In the genomic region with DNA sequence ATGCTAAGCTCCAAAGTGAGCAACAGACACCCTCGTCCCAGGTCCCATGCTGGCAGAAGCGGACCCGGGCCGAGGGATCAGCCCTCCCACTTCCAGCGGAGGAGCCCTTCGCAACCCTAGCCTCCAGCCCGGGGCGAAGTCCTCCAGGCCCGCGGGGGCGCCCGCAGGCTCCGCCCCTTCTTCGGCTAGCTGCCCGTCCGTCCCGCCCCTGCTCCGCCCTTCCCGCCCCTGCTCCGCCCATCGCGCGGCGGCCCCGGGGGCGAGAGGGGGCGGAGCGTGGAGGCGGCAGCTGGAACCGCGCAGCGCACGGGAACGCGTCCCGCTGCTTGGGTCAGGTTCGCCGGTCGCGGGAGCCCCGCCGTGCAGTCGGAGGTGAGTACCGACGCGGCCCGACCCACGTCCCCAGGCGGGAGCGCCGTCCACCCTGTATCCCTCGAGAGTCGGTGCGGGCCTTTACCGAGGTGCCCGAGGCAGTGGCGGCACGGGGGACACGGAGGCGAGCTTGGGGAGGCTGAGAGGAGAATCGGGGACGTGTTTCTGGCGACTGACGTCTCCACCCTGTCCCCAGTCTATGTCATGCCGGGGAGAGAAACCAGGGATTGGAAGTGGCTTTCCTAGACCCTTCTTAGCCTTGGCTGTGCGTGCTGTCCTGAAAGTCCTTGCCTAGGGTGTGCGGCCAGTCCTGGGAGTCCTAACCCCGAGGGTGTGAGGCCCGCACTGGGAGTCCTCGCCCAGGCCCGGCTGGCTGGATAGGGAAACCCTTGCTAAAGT, we compare ENCODE assay signal across 1 cellular context.
TF ChIP-seq lines count a peak whose summit lies in the region.

A gene (plus strand): TSS at position 280 of the 771 bp plus-strand sequence. CDS start 20,864 bp downstream, outside the sequence.

TF ChIP-seq in K562, 482 proteins besides CTCF, POLR2A, EP300 and RAD21 (continued from another document and continues in another):
- TF ChIP-seq, protein P1, sequence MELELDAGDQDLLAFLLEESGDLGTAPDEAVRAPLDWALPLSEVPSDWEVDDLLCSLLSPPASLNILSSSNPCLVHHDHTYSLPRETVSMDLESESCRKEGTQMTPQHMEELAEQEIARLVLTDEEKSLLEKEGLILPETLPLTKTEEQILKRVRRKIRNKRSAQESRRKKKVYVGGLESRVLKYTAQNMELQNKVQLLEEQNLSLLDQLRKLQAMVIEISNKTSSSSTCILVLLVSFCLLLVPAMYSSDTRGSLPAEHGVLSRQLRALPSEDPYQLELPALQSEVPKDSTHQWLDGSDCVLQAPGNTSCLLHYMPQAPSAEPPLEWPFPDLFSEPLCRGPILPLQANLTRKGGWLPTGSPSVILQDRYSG (tag; conservative IDR thresholded peaks at IDR 0.05; ENCODE audit: low read depth): no peak
- TF ChIP-seq ZFP1 (CRISPR knock-in tag; IDR thresholded peaks at IDR 0.05): no peak
- TF ChIP-seq CREM (IDR thresholded peaks at IDR 0.05; ENCODE audit: low read depth): no peak
- TF ChIP-seq RBM25 (IDR thresholded peaks at IDR 0.05; ENCODE audit: low read depth, low read length, severe bottlenecking): no peak
- TF ChIP-seq ZNF124 (CRISPR knock-in tag; IDR thresholded peaks at IDR 0.05): no peak
- TF ChIP-seq, protein P2, sequence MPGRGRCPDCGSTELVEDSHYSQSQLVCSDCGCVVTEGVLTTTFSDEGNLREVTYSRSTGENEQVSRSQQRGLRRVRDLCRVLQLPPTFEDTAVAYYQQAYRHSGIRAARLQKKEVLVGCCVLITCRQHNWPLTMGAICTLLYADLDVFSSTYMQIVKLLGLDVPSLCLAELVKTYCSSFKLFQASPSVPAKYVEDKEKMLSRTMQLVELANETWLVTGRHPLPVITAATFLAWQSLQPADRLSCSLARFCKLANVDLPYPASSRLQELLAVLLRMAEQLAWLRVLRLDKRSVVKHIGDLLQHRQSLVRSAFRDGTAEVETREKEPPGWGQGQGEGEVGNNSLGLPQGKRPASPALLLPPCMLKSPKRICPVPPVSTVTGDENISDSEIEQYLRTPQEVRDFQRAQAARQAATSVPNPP (IDR thresholded peaks at IDR 0.05; ENCODE audit: borderline replicate concordance, insufficient read depth, insufficient read length): no peak
- TF ChIP-seq SIN3A (IDR thresholded peaks at IDR 0.05; ENCODE audit: borderline replicate concordance in 2 of 2, control insufficient read depth in 1 of 2, low read depth in 2 of 2, low read length in 2 of 2): 0 out of 4 replicates have a peak, but pooled peaks of 1 of the 2 experiments have one; percentile 54
- TF ChIP-seq ZFP36 (IDR thresholded peaks at IDR 0.05; ENCODE audit: low read depth, low read length, partially characterized antibody): no peak
- TF ChIP-seq, protein P3, sequence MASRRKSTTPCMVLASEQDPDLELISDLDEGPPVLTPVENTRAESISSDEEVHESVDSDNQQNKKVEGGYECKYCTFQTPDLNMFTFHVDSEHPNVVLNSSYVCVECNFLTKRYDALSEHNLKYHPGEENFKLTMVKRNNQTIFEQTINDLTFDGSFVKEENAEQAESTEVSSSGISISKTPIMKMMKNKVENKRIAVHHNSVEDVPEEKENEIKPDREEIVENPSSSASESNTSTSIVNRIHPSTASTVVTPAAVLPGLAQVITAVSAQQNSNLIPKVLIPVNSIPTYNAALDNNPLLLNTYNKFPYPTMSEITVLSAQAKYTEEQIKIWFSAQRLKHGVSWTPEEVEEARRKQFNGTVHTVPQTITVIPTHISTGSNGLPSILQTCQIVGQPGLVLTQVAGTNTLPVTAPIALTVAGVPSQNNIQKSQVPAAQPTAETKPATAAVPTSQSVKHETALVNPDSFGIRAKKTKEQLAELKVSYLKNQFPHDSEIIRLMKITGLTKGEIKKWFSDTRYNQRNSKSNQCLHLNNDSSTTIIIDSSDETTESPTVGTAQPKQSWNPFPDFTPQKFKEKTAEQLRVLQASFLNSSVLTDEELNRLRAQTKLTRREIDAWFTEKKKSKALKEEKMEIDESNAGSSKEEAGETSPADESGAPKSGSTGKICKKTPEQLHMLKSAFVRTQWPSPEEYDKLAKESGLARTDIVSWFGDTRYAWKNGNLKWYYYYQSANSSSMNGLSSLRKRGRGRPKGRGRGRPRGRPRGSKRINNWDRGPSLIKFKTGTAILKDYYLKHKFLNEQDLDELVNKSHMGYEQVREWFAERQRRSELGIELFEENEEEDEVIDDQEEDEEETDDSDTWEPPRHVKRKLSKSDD (conservative IDR thresholded peaks at IDR 0.05; ENCODE audit: low read length): no peak
- TF ChIP-seq EZH2 (IDR thresholded peaks at IDR 0.05; ENCODE audit: borderline replicate concordance, low read depth, low read length): no peak
- TF ChIP-seq MAZ (CRISPR knock-in tag; conservative IDR thresholded peaks at IDR 0.05 in 1 of 2, IDR thresholded peaks at IDR 0.05 in 1 of 2): peak; percentile 66 to 75; a peak in 3 of 4 replicates
- TF ChIP-seq ASH1L (IDR thresholded peaks at IDR 0.05; ENCODE audit: borderline replicate concordance, low read depth, partially characterized antibody): no peak
- no peak for TF ChIP-seq NCOA1 (IDR thresholded peaks at IDR 0.05; ENCODE audit: low read depth)
- TF ChIP-seq POLR2G (IDR thresholded peaks at IDR 0.05; ENCODE audit: low read depth, low read length): peak; percentile 82
- TF ChIP-seq, protein P4, sequence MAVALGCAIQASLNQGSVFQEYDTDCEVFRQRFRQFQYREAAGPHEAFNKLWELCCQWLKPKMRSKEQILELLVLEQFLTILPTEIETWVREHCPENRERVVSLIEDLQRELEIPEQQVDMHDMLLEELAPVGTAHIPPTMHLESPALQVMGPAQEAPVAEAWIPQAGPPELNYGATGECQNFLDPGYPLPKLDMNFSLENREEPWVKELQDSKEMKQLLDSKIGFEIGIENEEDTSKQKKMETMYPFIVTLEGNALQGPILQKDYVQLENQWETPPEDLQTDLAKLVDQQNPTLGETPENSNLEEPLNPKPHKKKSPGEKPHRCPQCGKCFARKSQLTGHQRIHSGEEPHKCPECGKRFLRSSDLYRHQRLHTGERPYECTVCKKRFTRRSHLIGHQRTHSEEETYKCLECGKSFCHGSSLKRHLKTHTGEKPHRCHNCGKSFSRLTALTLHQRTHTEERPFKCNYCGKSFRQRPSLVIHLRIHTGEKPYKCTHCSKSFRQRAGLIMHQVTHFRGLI (CRISPR knock-in tag; IDR thresholded peaks at IDR 0.05): no peak
- no peak for TF ChIP-seq PRMT5 (CRISPR knock-in tag; IDR thresholded peaks at IDR 0.05)
- no peak for TF ChIP-seq NFYB (IDR thresholded peaks at IDR 0.05; ENCODE audit: extremely low read depth, insufficient read length)
- TF ChIP-seq, protein P5, sequence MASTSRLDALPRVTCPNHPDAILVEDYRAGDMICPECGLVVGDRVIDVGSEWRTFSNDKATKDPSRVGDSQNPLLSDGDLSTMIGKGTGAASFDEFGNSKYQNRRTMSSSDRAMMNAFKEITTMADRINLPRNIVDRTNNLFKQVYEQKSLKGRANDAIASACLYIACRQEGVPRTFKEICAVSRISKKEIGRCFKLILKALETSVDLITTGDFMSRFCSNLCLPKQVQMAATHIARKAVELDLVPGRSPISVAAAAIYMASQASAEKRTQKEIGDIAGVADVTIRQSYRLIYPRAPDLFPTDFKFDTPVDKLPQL (IDR thresholded peaks at IDR 0.05; ENCODE audit: extremely low read depth, insufficient read length): no peak
- TF ChIP-seq MYBL2 (IDR thresholded peaks at IDR 0.05; ENCODE audit: low read depth): no peak
- no peak for TF ChIP-seq MYBL2 (CRISPR knock-in tag; IDR thresholded peaks at IDR 0.05; ENCODE audit: borderline replicate concordance)
- TF ChIP-seq TAL1 (IDR thresholded peaks at IDR 0.05): no peak
- TF ChIP-seq RBM34 (IDR thresholded peaks at IDR 0.05; ENCODE audit: borderline replicate concordance, insufficient read depth, low read length): no peak
- TF ChIP-seq ZNF134 (CRISPR knock-in tag; conservative IDR thresholded peaks at IDR 0.05): no peak
- no peak for TF ChIP-seq ATF1 (CRISPR knock-in tag; IDR thresholded peaks at IDR 0.05)
- TF ChIP-seq ATF1 (tag; IDR thresholded peaks at IDR 0.05): peak; percentile 59
- TF ChIP-seq TARDBP (IDR thresholded peaks at IDR 0.05): no peak
- TF ChIP-seq, protein P6, sequence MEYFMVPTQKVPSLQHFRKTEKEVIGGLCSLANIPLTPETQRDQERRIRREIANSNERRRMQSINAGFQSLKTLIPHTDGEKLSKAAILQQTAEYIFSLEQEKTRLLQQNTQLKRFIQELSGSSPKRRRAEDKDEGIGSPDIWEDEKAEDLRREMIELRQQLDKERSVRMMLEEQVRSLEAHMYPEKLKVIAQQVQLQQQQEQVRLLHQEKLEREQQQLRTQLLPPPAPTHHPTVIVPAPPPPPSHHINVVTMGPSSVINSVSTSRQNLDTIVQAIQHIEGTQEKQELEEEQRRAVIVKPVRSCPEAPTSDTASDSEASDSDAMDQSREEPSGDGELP (CRISPR knock-in tag; IDR thresholded peaks at IDR 0.05; ENCODE audit: borderline replicate concordance): peak; percentile 82
- peak in 1 of 2 experiments; percentile 60; a peak in 2 of 4 replicates for TF ChIP-seq HDAC1 (IDR thresholded peaks at IDR 0.05)
- TF ChIP-seq NFIX (CRISPR knock-in tag; IDR thresholded peaks at IDR 0.05; ENCODE audit: low read depth): no peak
- TF ChIP-seq JUNB (CRISPR knock-in tag; conservative IDR thresholded peaks at IDR 0.05): no peak
- TF ChIP-seq NCOR1 (IDR thresholded peaks at IDR 0.05): no peak
- no peak for TF ChIP-seq ZFPM2 (CRISPR knock-in tag; IDR thresholded peaks at IDR 0.05)
- TF ChIP-seq, protein P7, sequence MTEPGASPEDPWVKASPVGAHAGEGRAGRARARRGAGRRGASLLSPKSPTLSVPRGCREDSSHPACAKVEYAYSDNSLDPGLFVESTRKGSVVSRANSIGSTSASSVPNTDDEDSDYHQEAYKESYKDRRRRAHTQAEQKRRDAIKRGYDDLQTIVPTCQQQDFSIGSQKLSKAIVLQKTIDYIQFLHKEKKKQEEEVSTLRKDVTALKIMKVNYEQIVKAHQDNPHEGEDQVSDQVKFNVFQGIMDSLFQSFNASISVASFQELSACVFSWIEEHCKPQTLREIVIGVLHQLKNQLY (CRISPR knock-in tag; conservative IDR thresholded peaks at IDR 0.05): no peak
- TF ChIP-seq PHTF2 (CRISPR knock-in tag; IDR thresholded peaks at IDR 0.05): no peak
- 0 out of 2 replicates have a peak, but pooled peaks have one; percentile 33 for TF ChIP-seq CBX1 (IDR thresholded peaks at IDR 0.05; ENCODE audit: low read depth)
- TF ChIP-seq ZNF561 (CRISPR knock-in tag; conservative IDR thresholded peaks at IDR 0.05): no peak
- no peak for TF ChIP-seq CBFB (CRISPR knock-in tag; IDR thresholded peaks at IDR 0.05)
- TF ChIP-seq MCM2 (IDR thresholded peaks at IDR 0.05; ENCODE audit: low read depth): no peak
- TF ChIP-seq COPS2 (conservative IDR thresholded peaks at IDR 0.05): no peak
- TF ChIP-seq, protein P8, sequence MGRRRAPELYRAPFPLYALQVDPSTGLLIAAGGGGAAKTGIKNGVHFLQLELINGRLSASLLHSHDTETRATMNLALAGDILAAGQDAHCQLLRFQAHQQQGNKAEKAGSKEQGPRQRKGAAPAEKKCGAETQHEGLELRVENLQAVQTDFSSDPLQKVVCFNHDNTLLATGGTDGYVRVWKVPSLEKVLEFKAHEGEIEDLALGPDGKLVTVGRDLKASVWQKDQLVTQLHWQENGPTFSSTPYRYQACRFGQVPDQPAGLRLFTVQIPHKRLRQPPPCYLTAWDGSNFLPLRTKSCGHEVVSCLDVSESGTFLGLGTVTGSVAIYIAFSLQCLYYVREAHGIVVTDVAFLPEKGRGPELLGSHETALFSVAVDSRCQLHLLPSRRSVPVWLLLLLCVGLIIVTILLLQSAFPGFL (CRISPR knock-in tag; IDR thresholded peaks at IDR 0.05): no peak
- peak; percentile 64 for TF ChIP-seq CCNT2 (IDR thresholded peaks at IDR 0.05; ENCODE audit: borderline replicate concordance, extremely low read depth, insufficient read length, low read depth, low read length)
- TF ChIP-seq, protein P9, sequence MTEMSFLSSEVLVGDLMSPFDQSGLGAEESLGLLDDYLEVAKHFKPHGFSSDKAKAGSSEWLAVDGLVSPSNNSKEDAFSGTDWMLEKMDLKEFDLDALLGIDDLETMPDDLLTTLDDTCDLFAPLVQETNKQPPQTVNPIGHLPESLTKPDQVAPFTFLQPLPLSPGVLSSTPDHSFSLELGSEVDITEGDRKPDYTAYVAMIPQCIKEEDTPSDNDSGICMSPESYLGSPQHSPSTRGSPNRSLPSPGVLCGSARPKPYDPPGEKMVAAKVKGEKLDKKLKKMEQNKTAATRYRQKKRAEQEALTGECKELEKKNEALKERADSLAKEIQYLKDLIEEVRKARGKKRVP (CRISPR knock-in tag; IDR thresholded peaks at IDR 0.05): no peak
- no peak for TF ChIP-seq FOS (IDR thresholded peaks at IDR 0.05; ENCODE audit: extremely low read depth, insufficient read length)
- TF ChIP-seq ZNF143 (CRISPR knock-in tag; IDR thresholded peaks at IDR 0.05): no peak
- TF ChIP-seq BRF1 (IDR thresholded peaks at IDR 0.05; ENCODE audit: borderline replicate concordance, extremely low read depth, insufficient read length): no peak
- TF ChIP-seq, protein P10, sequence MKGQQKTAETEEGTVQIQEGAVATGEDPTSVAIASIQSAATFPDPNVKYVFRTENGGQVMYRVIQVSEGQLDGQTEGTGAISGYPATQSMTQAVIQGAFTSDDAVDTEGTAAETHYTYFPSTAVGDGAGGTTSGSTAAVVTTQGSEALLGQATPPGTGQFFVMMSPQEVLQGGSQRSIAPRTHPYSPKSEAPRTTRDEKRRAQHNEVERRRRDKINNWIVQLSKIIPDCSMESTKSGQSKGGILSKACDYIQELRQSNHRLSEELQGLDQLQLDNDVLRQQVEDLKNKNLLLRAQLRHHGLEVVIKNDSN (CRISPR knock-in tag; IDR thresholded peaks at IDR 0.05): no peak
- TF ChIP-seq NCOA4 (IDR thresholded peaks at IDR 0.05; ENCODE audit: partially characterized antibody): no peak
- TF ChIP-seq, protein P11, sequence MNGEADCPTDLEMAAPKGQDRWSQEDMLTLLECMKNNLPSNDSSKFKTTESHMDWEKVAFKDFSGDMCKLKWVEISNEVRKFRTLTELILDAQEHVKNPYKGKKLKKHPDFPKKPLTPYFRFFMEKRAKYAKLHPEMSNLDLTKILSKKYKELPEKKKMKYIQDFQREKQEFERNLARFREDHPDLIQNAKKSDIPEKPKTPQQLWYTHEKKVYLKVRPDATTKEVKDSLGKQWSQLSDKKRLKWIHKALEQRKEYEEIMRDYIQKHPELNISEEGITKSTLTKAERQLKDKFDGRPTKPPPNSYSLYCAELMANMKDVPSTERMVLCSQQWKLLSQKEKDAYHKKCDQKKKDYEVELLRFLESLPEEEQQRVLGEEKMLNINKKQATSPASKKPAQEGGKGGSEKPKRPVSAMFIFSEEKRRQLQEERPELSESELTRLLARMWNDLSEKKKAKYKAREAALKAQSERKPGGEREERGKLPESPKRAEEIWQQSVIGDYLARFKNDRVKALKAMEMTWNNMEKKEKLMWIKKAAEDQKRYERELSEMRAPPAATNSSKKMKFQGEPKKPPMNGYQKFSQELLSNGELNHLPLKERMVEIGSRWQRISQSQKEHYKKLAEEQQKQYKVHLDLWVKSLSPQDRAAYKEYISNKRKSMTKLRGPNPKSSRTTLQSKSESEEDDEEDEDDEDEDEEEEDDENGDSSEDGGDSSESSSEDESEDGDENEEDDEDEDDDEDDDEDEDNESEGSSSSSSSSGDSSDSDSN (IDR thresholded peaks at IDR 0.05; ENCODE audit: borderline replicate concordance in 1 of 2, low read depth in 2 of 2, low read length in 2 of 2): no peak; a peak in 1 of 4 replicates
- no peak for TF ChIP-seq POLR3A (IDR thresholded peaks at IDR 0.05; ENCODE audit: borderline replicate concordance, extremely low read depth, insufficient read depth, insufficient read length)
